Comparison of ENCODE assay signal across 26 cellular contexts in the genomic region with DNA sequence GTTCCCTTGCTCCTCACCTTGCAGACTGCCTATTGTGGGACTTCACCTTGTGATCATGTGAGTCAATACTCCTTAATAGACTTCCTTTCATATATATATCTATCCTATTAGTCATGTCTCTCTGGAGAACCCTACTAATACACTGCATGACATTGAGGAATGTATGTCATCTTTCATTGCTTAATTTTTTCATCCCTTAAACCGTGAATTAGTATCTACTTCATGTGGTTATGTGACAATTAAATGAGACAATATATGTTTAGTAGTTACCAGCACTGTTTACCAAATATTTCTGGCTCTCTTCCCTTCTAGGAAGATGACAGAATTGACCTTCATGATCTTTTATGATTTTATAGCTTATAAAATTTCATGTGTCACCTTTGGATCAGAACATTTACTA.
"Had no signal": no experiment of that assay in that cellular context is flagged by ENCODE, and none has a peak within 500 bp of the region (broad histone marks: within the 10 kb centered on the region; RNA-seq: fewer than 3 reads in every experiment).

No MANE protein-coding gene starts in this region.

- H3K27me3 ChIP-seq: stomach, suprapubic skin, testis, thyroid gland, tibial artery, tibial nerve, transverse colon, upper lobe of left lung, upper lobe of right lung, uterus, vagina had no signal

- DNase-seq: stimulated activated CD4-positive, alpha-beta T cell treated with anti-CD3 and anti-CD28 coated beads, Interleukin-2, amount 100 ng/mL, for 48 hours; stimulated activated CD4-positive, alpha-beta T cell treated with anti-CD3 and anti-CD28 coated beads, Interleukin-4, amount 100 ng/mL, for 1 hour; stimulated activated CD4-positive, alpha-beta T cell treated with anti-CD3 and anti-CD28 coated beads, Interleukin-4, amount 100 ng/mL, for 24 hours; stimulated activated CD4-positive, alpha-beta T cell treated with anti-CD3 and anti-CD28 coated beads, Interleukin-4, amount 100 ng/mL, for 4 hours; stimulated activated CD8-positive, alpha-beta memory T cell treated with anti-CD3 and anti-CD28 coated beads, Interleukin-4, amount 100 ng/mL, for 48 hours; stimulated activated naive B cell treated with anti-CD40 and anti-IgM and Interleukin-4, amounts not matched to agents 10 μg/mL and 1 μg/mL and 100 μg/mL, for 72 hours; stimulated activated naive CD4-positive, alpha-beta T cell; stimulated activated naive CD4-positive, alpha-beta T cell treated with Interleukin-2 at 50 U/mL for 16 hours; stimulated activated naive CD8-positive, alpha-beta T cell treated with anti-CD3 and anti-CD28 coated beads, Interleukin-15, amount 100 ng/mL, for 72 hours; stimulated activated naive CD8-positive, alpha-beta T cell treated with anti-CD3 and anti-CD28 coated beads, Interleukin-15, Interleukin-2, amounts not matched to agents 100 U/mL and 50 U/mL, for 24 hours; stomach; substantia nigra; testis; thyroid gland; tibial artery; transverse colon; trophoblast cell; upper lobe of left lung; upper lobe of right lung; uterus had no signal

- ATAC-seq: stimulated activated effector memory CD8-positive, alpha-beta T cell treated with anti-CD3 and anti-CD28 coated beads, Interleukin-12 subunit alpha, Interleukin-12 subunit beta, amount 100 ng/mL, for 72 hours; stimulated activated memory B cell treated with anti-CD40 and anti-IgM and Interleukin-4, amounts not matched to agents 10 μg/mL and 1 μg/mL and 100 μg/mL, for 72 hours; stimulated activated naive B cell treated with anti-CD40 and anti-IgM and Interleukin-4, amounts not matched to agents 10 μg/mL and 1 μg/mL and 100 μg/mL, for 72 hours; stimulated activated naive CD8-positive, alpha-beta T cell treated with anti-CD3 and anti-CD28 coated beads, Interleukin-15, amount 100 ng/mL, for 72 hours; stimulated activated naive CD8-positive, alpha-beta T cell treated with anti-CD3 and anti-CD28 coated beads, Interleukin-15, Interleukin-2, amounts not matched to agents 100 U/mL and 50 U/mL, for 24 hours; upper lobe of right lung had no signal

- H3K27ac ChIP-seq: stomach, suprapubic skin, testis, thoracic aorta, thyroid gland, tibial artery, tibial nerve, transverse colon, upper lobe of left lung, upper lobe of right lung, uterus, vagina had no signal

- H3K36me3 ChIP-seq: stomach, suprapubic skin, thoracic aorta, thyroid gland, tibial artery, tibial nerve, transverse colon, upper lobe of left lung, upper lobe of right lung, uterus, vagina had no signal

- H3K4me3 ChIP-seq: stomach, suprapubic skin, testis, thoracic aorta, thyroid gland, tibial artery, tibial nerve, transverse colon, upper lobe of left lung, upper lobe of right lung, uterus, vagina had no signal

- H3K4me1 ChIP-seq: stomach, suprapubic skin, testis, thyroid gland, tibial artery, tibial nerve, transverse colon, upper lobe of left lung, upper lobe of right lung, uterus, vagina had no signal

- H3K9me3 ChIP-seq: testis, thoracic aorta, thyroid gland, tibial artery, tibial nerve, upper lobe of right lung, uterus, vagina had no signal
